19 cellular contexts compared by ENCODE assay signal in the genomic region with DNA sequence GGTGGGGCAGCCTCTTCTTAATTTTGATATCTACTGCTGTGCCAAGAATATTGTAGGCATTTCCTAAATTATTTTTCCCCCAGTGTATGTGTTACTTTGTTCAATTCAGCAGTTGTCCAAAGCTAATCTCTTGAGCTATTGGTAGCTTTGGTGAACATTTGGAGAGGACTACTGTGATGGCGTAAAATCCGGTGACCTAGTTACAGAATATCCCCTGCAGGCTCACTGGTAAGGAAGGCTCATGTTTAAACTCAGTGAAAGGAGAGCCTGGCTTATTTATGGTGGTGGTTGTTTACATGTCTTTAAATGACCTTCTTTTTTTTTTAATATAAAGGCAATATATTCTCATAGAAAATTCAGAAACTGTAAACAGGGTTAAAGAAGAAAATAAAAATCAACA.
DNase-seq lines count a peak whose midpoint lies in the region; ATAC-seq and TF ChIP-seq lines count a peak whose summit lies in the region.
"Had no signal": no experiment of that assay in that cellular context is flagged by ENCODE, and none has a peak within 500 bp of the region (broad histone marks: within the 10 kb centered on the region; RNA-seq: fewer than 3 reads in every experiment).

No MANE protein-coding gene starts in this region.

- TF ChIP-seq EP300 in ovary (IDR thresholded peaks at IDR 0.05), result no peak

- peaks cover 33% of the 10 kb centered on the region for H3K4me1 Mint-ChIP-seq in dendritic cell treated with granulocyte-macrophage colony-stimulating factor and Interleukin-4, amounts not matched to agents 40 ng/mL and 50 ng/mL, for 4 days (ENCODE audit: low read depth)

- no peak for ATAC-seq in heart right ventricle
- no peak for ATAC-seq in Right ventricle myocardium superior (ENCODE audit: poor library complexity)
- no peak for ATAC-seq in GM19455 (IDR thresholded peaks at IDR 0.05; ENCODE audit: unreplicated experiment)
- no peak for ATAC-seq in upper lobe of right lung

- no peaks in the 10 kb centered on the region for H3K9me3 Mint-ChIP-seq in dendritic cell treated with granulocyte-macrophage colony-stimulating factor and Interleukin-4, amounts not matched to agents 40 ng/mL and 50 ng/mL, for 4 days
- H3K9me3 Mint-ChIP-seq: HFFc6 had no signal

- intact Hi-C loops in heart right ventricle (cut with DNase I), result loop anchor here in 8 of 10 donors (5.0 to 10.0 kb wide), 9 partner anchors 37 to 695 kb away; a partner anchor contains a TSS
- intact Hi-C loops in Right ventricle myocardium superior (cut with DNase I), result no loop called here
- intact Hi-C loops in dendritic cell treated with granulocyte-macrophage colony-stimulating factor and Interleukin-4, amounts not matched to agents 40 ng/mL and 50 ng/mL, for 4 days (cut with micrococcal nuclease), result loop anchor here (5.0 to 10.0 kb wide), 2 partner anchors 38 to 65 kb away; no protein-coding TSS in a partner anchor
- intact Hi-C loops in uterus (cut with DNase I; ENCODE audit: low total_unique reads), result loop anchor here (10.0 kb wide), 1 partner anchor 105 kb away; a partner anchor contains a TSS
- intact Hi-C loops in ovary (cut with DNase I), result loop anchor here in 1 of 4 donors (5.0 to 10.0 kb wide), 3 partner anchors 45 to 688 kb away; a partner anchor contains a TSS
- intact Hi-C loops in upper lobe of right lung (cut with DNase I), result no loop called here

- H3K4me3 ChIP-seq in heart right ventricle (no peak overlapping the region), rectal smooth muscle tissue (ENCODE audit: low read length) (no peak overlapping the region), uterus (no peak overlapping the region), ovary (no peak overlapping the region), upper lobe of right lung (no peak overlapping the region)

- H3K27me3 ChIP-seq in heart right ventricle (no peaks in the 10 kb centered on the region), rectal smooth muscle tissue (ENCODE audit: control insufficient read depth, insufficient read depth, low read length) (no peaks in the 10 kb centered on the region), uterus (no peaks in the 10 kb centered on the region), ovary (no peaks in the 10 kb centered on the region), upper lobe of right lung (no peaks in the 10 kb centered on the region)

- peak overlapping the region; percentile 76 for H3K27ac Mint-ChIP-seq in dendritic cell treated with granulocyte-macrophage colony-stimulating factor and Interleukin-4, amounts not matched to agents 40 ng/mL and 50 ng/mL, for 4 days
- H3K27ac Mint-ChIP-seq: CD4-positive, CD25-positive, alpha-beta regulatory T cell had no signal

- TF ChIP-seq CTCF in heart right ventricle (IDR thresholded peaks at IDR 0.05) (no peak), uterus (IDR thresholded peaks at IDR 0.05) (no peak), ovary (IDR thresholded peaks at IDR 0.05) (no peak), upper lobe of right lung (IDR thresholded peaks at IDR 0.05) (no peak)

- H3K9me3 ChIP-seq in heart right ventricle (no peaks in the 10 kb centered on the region), uterus (no peaks in the 10 kb centered on the region), ovary (no peaks in the 10 kb centered on the region), upper lobe of right lung (no peaks in the 10 kb centered on the region)

- no peaks in the 10 kb centered on the region for H3K27me3 Mint-ChIP-seq in dendritic cell treated with granulocyte-macrophage colony-stimulating factor and Interleukin-4, amounts not matched to agents 40 ng/mL and 50 ng/mL, for 4 days
- H3K27me3 Mint-ChIP-seq: CD4-positive, CD25-positive, alpha-beta regulatory T cell had no signal

- 56 to 78% methylated on average over 2 of the region's 2 CpGs for WGBS in heart right ventricle, 2 donors
- 93 to 98% (median 96%) methylated on average over 2 of the region's 2 CpGs for WGBS in ovary, 3 donors

- H3K27ac ChIP-seq in heart right ventricle, result peak overlapping the region in 8 of 10 donors; percentile 6 to 86 (median 50)
- peak overlapping the region; percentile 64 for H3K27ac ChIP-seq in rectal smooth muscle tissue (ENCODE audit: low read depth, low read length)
- peak overlapping the region; percentile 96 to 97 for H3K27ac ChIP-seq in uterus
- H3K27ac ChIP-seq in ovary, result no peak overlapping the region
- H3K27ac ChIP-seq in upper lobe of right lung, result no peak overlapping the region
- H3K27ac ChIP-seq: HL-60, RWPE1 had no signal

- H3K4me3 Mint-ChIP-seq in dendritic cell treated with granulocyte-macrophage colony-stimulating factor and Interleukin-4, amounts not matched to agents 40 ng/mL and 50 ng/mL, for 4 days, result no peak overlapping the region
- H3K4me3 Mint-ChIP-seq: CD4-positive, CD25-positive, alpha-beta regulatory T cell; HFFc6 had no signal

- DNase-seq in heart right ventricle (no peak), Right ventricle myocardium superior (no peak), uterus (no peak), ovary (no peak), upper lobe of right lung (no peak)
- DNase-seq: CD4-positive, CD25-positive, alpha-beta regulatory T cell; DMS79 treated with DMSO at 0.1 percent for 48 hours; GF-D8; HFFc6; NCI-H1436; NCI-H2029 treated with DMSO at 0.1 percent for 48 hours; NCI-H2227 treated with DMSO at 0.1 percent for 48 hours; NCI-H526 treated with DMSO at 0.1 percent for 48 hours; OCI-M1 had no signal

- peaks cover 0 to 8% (median 0%) of the 10 kb centered on the region in 9 donors for H3K36me3 ChIP-seq in heart right ventricle
- no peaks in the 10 kb centered on the region for H3K36me3 ChIP-seq in rectal smooth muscle tissue (ENCODE audit: control insufficient read depth, insufficient read depth, low read length)
- no peaks in the 10 kb centered on the region for H3K36me3 ChIP-seq in uterus
- H3K36me3 ChIP-seq in ovary, result no peaks in the 10 kb centered on the region
- H3K36me3 ChIP-seq in upper lobe of right lung, result no peaks in the 10 kb centered on the region

- no peak overlapping the region for H3K9ac ChIP-seq in rectal smooth muscle tissue (ENCODE audit: low read length)

- TF ChIP-seq POLR2A in uterus (IDR thresholded peaks at IDR 0.05) (no peak), ovary (IDR thresholded peaks at IDR 0.05) (no peak)

- peaks cover 12 to 81% (median 65%) of the 10 kb centered on the region in 9 donors for H3K4me1 ChIP-seq in heart right ventricle
- peaks cover 53% of the 10 kb centered on the region for H3K4me1 ChIP-seq in rectal smooth muscle tissue (ENCODE audit: control insufficient read depth, insufficient read depth, low read length)
- peaks cover 0 to 4% of the 10 kb centered on the region in 2 donors for H3K4me1 ChIP-seq in uterus
- peaks cover 11% of the 10 kb centered on the region for H3K4me1 ChIP-seq in ovary (ENCODE audit: insufficient read depth)
- peaks cover 37% of the 10 kb centered on the region for H3K4me1 ChIP-seq in upper lobe of right lung

- peaks cover 23% of the 10 kb centered on the region for H3K36me3 Mint-ChIP-seq in dendritic cell treated with granulocyte-macrophage colony-stimulating factor and Interleukin-4, amounts not matched to agents 40 ng/mL and 50 ng/mL, for 4 days (ENCODE audit: low read depth)

Comparison
In these comparisons a context has a peak if more than half of its experiments do, and no peak if none do; other contexts are left out.
1. intact Hi-C loops: an anchor here in heart right ventricle (5.0 to 10.0 kb wide), dendritic cell treated with granulocyte-macrophage colony-stimulating factor and Interleukin-4, amounts not matched to agents 40 ng/mL and 50 ng/mL, for 4 days (5.0 to 10.0 kb wide) and uterus (10.0 kb wide); none called in Right ventricle myocardium superior and upper lobe of right lung.
2. H3K27ac ChIP-seq: peak in heart right ventricle (8 of 10), rectal smooth muscle tissue (single experiment) and uterus (2 of 2); none in ovary (0 of 2) and upper lobe of right lung (single experiment).